25 cellular contexts compared by ENCODE assay signal in the genomic region with DNA sequence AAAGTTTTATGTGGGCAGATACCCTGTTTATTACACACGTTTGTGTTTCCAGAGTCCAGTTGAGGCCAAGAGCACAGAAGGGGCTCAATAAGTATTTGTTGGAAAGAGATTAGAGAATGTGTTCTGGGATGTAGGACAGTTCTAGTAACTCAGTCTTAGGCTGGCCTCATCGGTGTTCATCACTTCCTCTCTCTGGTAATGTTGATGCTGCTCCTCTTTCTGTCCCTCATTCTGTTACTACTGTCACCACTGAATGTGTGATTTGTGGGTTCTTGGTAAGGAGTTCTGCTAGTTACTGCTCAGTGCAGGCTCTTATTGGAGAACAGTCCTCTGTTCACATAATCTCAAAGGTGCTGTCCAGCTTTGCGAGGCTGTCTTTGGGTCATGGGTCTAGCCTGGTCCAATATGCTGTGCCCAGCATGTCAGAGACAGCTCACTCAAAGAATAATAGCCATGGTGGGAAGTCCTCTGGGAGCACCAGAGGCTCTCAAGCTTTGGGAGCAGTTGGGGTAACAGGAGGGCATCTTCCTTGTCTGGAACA. TPM values are rescaled to one million over a fixed set of nuclear protein-coding genes. Genes with fewer than 3 reads are reported as not detected.
"Had no signal": no experiment of that assay in that cellular context is flagged by ENCODE, and none has a peak within 500 bp of the region (broad histone marks: within the 10 kb centered on the region; RNA-seq: fewer than 3 reads in every experiment).

No MANE protein-coding gene starts in this region.

- H3K9me3 Mint-ChIP-seq: activated CD4-positive, alpha-beta T cell treated with anti-CD3 and anti-CD28 coated beads, Interleukin-2, amount 10 ng/mL, durations not matched to agents 24 days and 14 days; activated naive CD4-positive, alpha-beta T cell treated with anti-CD3 and anti-CD28 coated beads for 36 hours; activated T-cell treated with anti-CD3 and anti-CD28 coated beads, Interleukin-2, amount 50 U/mL, for 24 hours; T-helper 1 cell treated with Interleukin-12 subunit alpha and Interleukin-12 subunit beta and Interleukin-4 antibody, amounts not matched to agents 30 μg/mL and 1 μg/mL, for 36 hours had no signal

- H3K27me3 ChIP-seq: brain microvascular endothelial cell, SJCRH30 had no signal

- H3K27ac ChIP-seq: brain microvascular endothelial cell, SJCRH30 had no signal

- H3K4me1 ChIP-seq: SJCRH30 had no signal

- H3K4me1 Mint-ChIP-seq: activated CD4-positive, alpha-beta T cell treated with anti-CD3 and anti-CD28 coated beads, Interleukin-2, amount 10 ng/mL, durations not matched to agents 24 days and 14 days; activated CD8-positive, alpha-beta memory T cell treated with anti-CD3 and anti-CD28 coated beads, Interleukin-2, amount 10 ng/mL, durations not matched to agents 7 days and 5 days; WTC11 had no signal

- H3K4me3 ChIP-seq: SJCRH30 had no signal

- H3K36me3 ChIP-seq: brain microvascular endothelial cell, SJCRH30 had no signal

- H3K4me3 Mint-ChIP-seq: activated CD4-positive, alpha-beta T cell treated with anti-CD3 and anti-CD28 coated beads, Interleukin-2, amount 10 ng/mL, durations not matched to agents 24 days and 14 days; activated CD8-positive, alpha-beta memory T cell treated with anti-CD3 and anti-CD28 coated beads, Interleukin-2, amount 10 ng/mL, durations not matched to agents 7 days and 5 days; activated naive CD4-positive, alpha-beta T cell treated with anti-CD3 and anti-CD28 coated beads for 36 hours; activated naive CD8-positive, alpha-beta T cell; activated T-cell treated with anti-CD3 and anti-CD28 coated beads, Interleukin-2, amount 50 U/mL, for 24 hours; T-helper 1 cell treated with Interleukin-12 subunit alpha and Interleukin-12 subunit beta and Interleukin-4 antibody, amounts not matched to agents 30 μg/mL and 1 μg/mL, for 36 hours; WTC11 had no signal

- ATAC-seq: activated CD8-positive, alpha-beta memory T cell treated with anti-CD3 and anti-CD28 coated beads, Interleukin-2, amount 10 ng/mL, durations not matched to agents 7 days and 5 days; WTC11 had no signal

- H3K36me3 Mint-ChIP-seq: activated CD8-positive, alpha-beta memory T cell treated with anti-CD3 and anti-CD28 coated beads, Interleukin-2, amount 10 ng/mL, durations not matched to agents 7 days and 5 days; activated naive CD8-positive, alpha-beta T cell; WTC11 had no signal

- H3K27ac Mint-ChIP-seq: activated CD4-positive, alpha-beta T cell treated with anti-CD3 and anti-CD28 coated beads, Interleukin-2, amount 10 ng/mL, durations not matched to agents 24 days and 14 days; activated CD8-positive, alpha-beta memory T cell treated with anti-CD3 and anti-CD28 coated beads, Interleukin-2, amount 10 ng/mL, durations not matched to agents 7 days and 5 days; activated naive CD4-positive, alpha-beta T cell treated with anti-CD3 and anti-CD28 coated beads for 36 hours; activated naive CD8-positive, alpha-beta T cell; activated T-cell treated with anti-CD3 and anti-CD28 coated beads, Interleukin-2, amount 50 U/mL, for 24 hours; T-helper 1 cell treated with Interleukin-12 subunit alpha and Interleukin-12 subunit beta and Interleukin-4 antibody, amounts not matched to agents 30 μg/mL and 1 μg/mL, for 36 hours; WTC11 had no signal

- DNase-seq: activated CD4-positive, alpha-beta T cell treated with anti-CD3 and anti-CD28 coated beads, Interleukin-2, amount 10 ng/mL, durations not matched to agents 24 days and 14 days; activated CD4-positive, alpha-beta T cell treated with anti-CD3 and anti-CD28 coated beads, Interleukin-2, amount 50 U/mL, for 48 hours; activated CD4-positive, CD25-positive, alpha-beta regulatory T cell treated with anti-CD3 and anti-CD28 coated beads, Interleukin-2, amount 50 U/mL, for 72 hours; activated CD8-positive, alpha-beta memory T cell treated with anti-CD3 and anti-CD28 coated beads, Interleukin-2, amount 10 ng/mL, durations not matched to agents 7 days and 5 days; activated gamma-delta T cell; activated naive CD4-positive, alpha-beta T cell treated with anti-CD3 and anti-CD28 coated beads for 36 hours; activated T-cell treated with anti-CD3 and anti-CD28 coated beads, Interleukin-2, amount 50 U/mL, for 24 hours; amygdala; brain microvascular endothelial cell; cerebellar nuclear complex; Karpas-422; NCI-H146; NCI-H187 treated with DMSO at 0.1 percent for 48 hours; NCI-H2081 treated with DMSO at 0.1 percent for 48 hours; NCI-H2227 treated with DMSO at 0.1 percent for 48 hours; NCI-H446 treated with DMSO at 0.1 percent for 48 hours; NCI-H526; NCI-H774; Right ventricle myocardium superior; RPMI8226; SJCRH30 had no signal

RNA-seq across cellular contexts. Expression of gene RFPL4B, which starts 1.3 kb away (rescaled TPM):
- total RNA-seq: activated CD4-positive, alpha-beta T cell treated with anti-CD3 and anti-CD28 coated beads, Interleukin-2, amount 10 ng/mL, durations not matched to agents 24 days and 14 days; activated CD8-positive, alpha-beta memory T cell treated with anti-CD3 and anti-CD28 coated beads, Interleukin-2, amount 10 ng/mL, durations not matched to agents 7 days and 5 days; activated naive CD4-positive, alpha-beta T cell treated with anti-CD3 and anti-CD28 coated beads for 36 hours; OCI-LY7; Right ventricle myocardium superior; WTC11 had no signal
